Comparison of ENCODE assay signal across 32 cellular contexts in genomic region chr2:158756331-158756730, GRCh38. TPM values are rescaled to one million over a fixed set of nuclear protein-coding genes. Genes with fewer than 3 reads are reported as not detected.
"Had no signal": no experiment of that assay in that cellular context is flagged by ENCODE, and none has a peak within 500 bp of the region (broad histone marks: within the 10 kb centered on the region; RNA-seq: fewer than 3 reads in every experiment).

No MANE protein-coding gene starts in this region.

- H3K4me3 Mint-ChIP-seq: naive thymus-derived CD4-positive, alpha-beta T cell; nephron; neural progenitor cell; stimulated activated memory B cell treated with anti-CD40 and anti-IgM and Interleukin-4, amounts not matched to agents 10 μg/mL and 1 μg/mL and 100 μg/mL, for 72 hours had no signal

- H3K36me3 Mint-ChIP-seq: naive thymus-derived CD4-positive, alpha-beta T cell; neural progenitor cell; stimulated activated memory B cell treated with anti-CD40 and anti-IgM and Interleukin-4, amounts not matched to agents 10 μg/mL and 1 μg/mL and 100 μg/mL, for 72 hours had no signal

- H3K27ac ChIP-seq: coronary artery, esophagus muscularis mucosa, gastrocnemius medialis, neural progenitor cell, psoas muscle, sigmoid colon, spleen, testis, tibial artery, upper lobe of left lung had no signal

- ATAC-seq: gastrocnemius medialis; left lobe of liver; naive thymus-derived CD4-positive, alpha-beta T cell; psoas muscle; right cardiac atrium; stimulated activated memory B cell treated with anti-CD40 and anti-IgM and Interleukin-4, amounts not matched to agents 10 μg/mL and 1 μg/mL and 100 μg/mL, for 72 hours; stimulated activated naive CD8-positive, alpha-beta T cell treated with anti-CD3 and anti-CD28 coated beads, Interleukin-15, Interleukin-2, amounts not matched to agents 100 U/mL and 50 U/mL, for 24 hours had no signal

- H3K4me2 ChIP-seq: neural progenitor cell had no signal

- H3K4me3 ChIP-seq: coronary artery, esophagus muscularis mucosa, gastrocnemius medialis, lung, neural progenitor cell, psoas muscle, sigmoid colon, spleen, testis, tibial artery, upper lobe of left lung had no signal

- H3K4me1 ChIP-seq: psoas muscle had no signal

- H3K9ac ChIP-seq: neural progenitor cell had no signal

- H3K36me3 ChIP-seq: esophagus muscularis mucosa, gastrocnemius medialis, neural progenitor cell, sigmoid colon, spleen, tibial artery, upper lobe of left lung had no signal

- H3K27me3 ChIP-seq: esophagus muscularis mucosa, gastrocnemius medialis, neural progenitor cell, sigmoid colon, testis, tibial artery, upper lobe of left lung had no signal

- H3K4me1 Mint-ChIP-seq: naive thymus-derived CD4-positive, alpha-beta T cell; stimulated activated memory B cell treated with anti-CD40 and anti-IgM and Interleukin-4, amounts not matched to agents 10 μg/mL and 1 μg/mL and 100 μg/mL, for 72 hours had no signal

- H2AFZ ChIP-seq: neural progenitor cell had no signal

- DNase-seq: effector memory CD4-positive, alpha-beta T cell; gastrocnemius medialis; kidney; mesenchymal stem cell; midbrain; naive thymus-derived CD4-positive, alpha-beta T cell; psoas muscle; right cardiac atrium; sigmoid colon; spleen; stimulated activated CD4-positive, alpha-beta T cell treated with anti-CD3 and anti-CD28 coated beads, Interleukin-4, amount 100 ng/mL, for 4 hours; tibial artery had no signal

- H3K9me3 Mint-ChIP-seq: naive thymus-derived CD4-positive, alpha-beta T cell; neural progenitor cell; stimulated activated memory B cell treated with anti-CD40 and anti-IgM and Interleukin-4, amounts not matched to agents 10 μg/mL and 1 μg/mL and 100 μg/mL, for 72 hours had no signal

- H3K9me3 ChIP-seq: esophagus muscularis mucosa, gastrocnemius medialis, spleen, testis, tibial artery, upper lobe of left lung had no signal

- H3K27ac Mint-ChIP-seq: naive thymus-derived CD4-positive, alpha-beta T cell; nephron; neural progenitor cell; stimulated activated memory B cell treated with anti-CD40 and anti-IgM and Interleukin-4, amounts not matched to agents 10 μg/mL and 1 μg/mL and 100 μg/mL, for 72 hours had no signal

RNA-seq across cellular contexts. Expression of gene DAPL1, which starts 38.8 kb away (rescaled TPM):
- total RNA-seq: dermis blood vessel endothelial cell; endothelial cell of umbilical vein; epithelial cell of proximal tubule; esophagus muscularis mucosa; fibroblast of lung; fibroblast of villous mesenchyme; gastrocnemius medialis; glomerular endothelial cell; left lobe of liver; liver; lung; mucosa of gallbladder; naive thymus-derived CD4-positive, alpha-beta T cell; osteocyte; psoas muscle; right cardiac atrium; skeletal muscle tissue had no signal
- polyA plus RNA-seq: endothelial cell of umbilical vein; fibroblast of lung; naive thymus-derived CD4-positive, alpha-beta T cell; psoas muscle; right cardiac atrium had no signal
